Comparison of ENCODE assay signal across 19 cellular contexts in genomic region chr17:76543482-76544122, GRCh38. TPM values are rescaled to one million over a fixed set of nuclear protein-coding genes. Genes with fewer than 3 reads are reported as not detected.
DNase-seq lines count a peak whose midpoint lies in the region; ATAC-seq, FAIRE-seq and TF ChIP-seq lines count a peak whose summit lies in the region.
"Had no signal": no experiment of that assay in that cellular context is flagged by ENCODE, and none has a peak within 500 bp of the region (broad histone marks: within the 10 kb centered on the region; RNA-seq: fewer than 3 reads in every experiment).

No MANE protein-coding gene starts in this region.

- H3K79me1 ChIP-seq in H9 (ENCODE audit: insufficient read depth, low read depth, low read length, poor library complexity, severe bottlenecking) = no peaks in the 10 kb centered on the region

- no peak overlapping the region for H3T11ph ChIP-seq in H9 (ENCODE audit: low read length)

- POLR2A ChIA-PET in naive thymus-derived CD4-positive, alpha-beta T cell (lab: Charles Lee) = no interaction called here

- no peak overlapping the region for H3K23ac ChIP-seq in H9 (ENCODE audit: insufficient read length, low read depth, low read length)

- H3K27ac ChIP-seq in H9 (ENCODE audit: insufficient read length, low read depth, low read length) = no peak overlapping the region
- H3K27ac ChIP-seq in astrocyte (ENCODE audit: low read depth, low read length) = no peak overlapping the region
- H3K27ac ChIP-seq in hepatocyte = peak overlapping the region; percentile 60
- H3K27ac ChIP-seq in naive thymus-derived CD4-positive, alpha-beta T cell (ENCODE audit: low read depth, low read length) = no peak overlapping the region
- H3K27ac ChIP-seq: GM23248 had no signal

- H3K4me1 ChIP-seq in H9 (ENCODE audit: insufficient read depth, low read length) (peaks cover 2% of the 10 kb centered on the region; the same call in 1 of the 2 replicates), astrocyte (ENCODE audit: insufficient read depth, low read length) (peaks cover 45% of the 10 kb centered on the region), hepatocyte (ENCODE audit: insufficient read depth) (peaks cover 54% of the 10 kb centered on the region)
- H3K4me1 ChIP-seq in naive thymus-derived CD4-positive, alpha-beta T cell (ENCODE audit: control insufficient read depth in 2 of 2, insufficient read depth in 2 of 2, low read length in 2 of 2) = no peaks in the 10 kb centered on the region

- H2BK12ac ChIP-seq in H9 (ENCODE audit: insufficient read length, low read depth, low read length) = no peak overlapping the region

- no peak for FAIRE-seq in astrocyte (lab: Jason Lieb, UNC)

- WGBS in H9 (ENCODE audit: extremely low coverage, insufficient read length, low lambda C conversion rate) = no CpG with 5 or more reads among the region's 15 CpGs
- 54% methylated on average over 15 of the region's 15 CpGs for WGBS in hepatocyte (ENCODE audit: low lambda C conversion rate, missing lambda C conversion rate)

- H3K27me3 ChIP-seq in H9 (ENCODE audit: insufficient read depth, low read length) (peaks cover 10% of the 10 kb centered on the region; the same call in 1 of the 2 replicates), astrocyte (ENCODE audit: insufficient read depth, low read length) (peaks cover 13% of the 10 kb centered on the region), hepatocyte (peaks cover 10% of the 10 kb centered on the region)
- H3K27me3 ChIP-seq in naive thymus-derived CD4-positive, alpha-beta T cell (ENCODE audit: control insufficient read depth in 2 of 2, insufficient read depth in 2 of 2, low read length in 2 of 2) = peaks cover 0 to 5% of the 10 kb centered on the region in 2 donors

- CTCF ChIA-PET in naive thymus-derived CD4-positive, alpha-beta T cell (lab: Charles Lee) = interaction anchor here (0.7 to 4.6 kb wide), 2 partner anchors 16 to 21 kb away, joined by 3 to 62 read pairs; no protein-coding TSS in a partner anchor

- no peak overlapping the region for H4K91ac ChIP-seq in H9 (ENCODE audit: insufficient read length, low read depth, low read length)

- no peak overlapping the region for H2AK5ac ChIP-seq in H9 (ENCODE audit: insufficient read length, low read length)

- no peak overlapping the region for H2BK120ac ChIP-seq in H9 (ENCODE audit: low read depth, low read length, poor library complexity, severe bottlenecking)

- no peak overlapping the region for H4K5ac ChIP-seq in H9 (ENCODE audit: insufficient read length, low read depth, low read length)

- H3K4me3 Mint-ChIP-seq in H9 (peak overlapping the region in 1 of 2 experiments; percentile 61; a peak in 1 of 5 replicates), astrocyte (ENCODE audit: unreplicated experiment) (peak overlapping the region; percentile 7), osteocyte (ENCODE audit: unreplicated experiment) (no peak overlapping the region)
- no peak overlapping the region for H3K4me3 Mint-ChIP-seq in naive thymus-derived CD4-positive, alpha-beta T cell
- H3K4me3 Mint-ChIP-seq: B cell, memory B cell had no signal

- H3K4me3 ChIP-seq in astrocyte (ENCODE audit: insufficient read depth, low read depth, low read length) (no peak overlapping the region), hepatocyte (no peak overlapping the region)
- no peak overlapping the region for H3K4me3 ChIP-seq in naive thymus-derived CD4-positive, alpha-beta T cell (ENCODE audit: low read length)
- H3K4me3 ChIP-seq: GM23248 had no signal

- H3K79me2 ChIP-seq in H9 (ENCODE audit: insufficient read depth, low read length) (no peaks in the 10 kb centered on the region), astrocyte (ENCODE audit: insufficient read depth, low read length) (no peaks in the 10 kb centered on the region), hepatocyte (no peaks in the 10 kb centered on the region)

- H4K8ac ChIP-seq in H9 (replicated peaks; ENCODE audit: insufficient read length, low read depth, low read length) = no peak overlapping the region

- DNase-seq in H9 (peak; percentile 32), astrocyte (ENCODE audit: low read depth) (no peak), hepatocyte (ENCODE audit: low spot score) (no peak), osteocyte (ENCODE audit: extremely low spot score, unreplicated experiment) (no peak), amniotic stem cell (lab: John Stamatoyannopoulos, UW) (no peak)
- no peak for DNase-seq in stimulated activated naive CD4-positive, alpha-beta T cell treated with Interleukin-2 at 50 U/mL for 16 hours (lab: John Stamatoyannopoulos, UW)
- DNase-seq in stimulated activated CD4-positive, alpha-beta T cell treated with anti-CD3 and anti-CD28 coated beads, Interleukin-4, amount 100 ng/mL, for 4 hours = no peak
- no peak for DNase-seq in naive thymus-derived CD4-positive, alpha-beta T cell
- DNase-seq: effector CD8-positive, alpha-beta T cell; EL; GM23248; NCI-H446; PC-3; stimulated activated naive CD4-positive, alpha-beta T cell; T-helper 9 cell had no signal

- TF ChIP-seq CTCF in H9 (conservative IDR thresholded peaks at IDR 0.05) (no peak), astrocyte (IDR thresholded peaks at IDR 0.05; ENCODE audit: insufficient read depth, low read depth, low read length) (no peak), hepatocyte (IDR thresholded peaks at IDR 0.05; ENCODE audit: poor library complexity) (no peak), osteocyte (IDR thresholded peaks at IDR 0.05) (no peak)

- no peak overlapping the region for H2BK15ac ChIP-seq in H9 (ENCODE audit: low read depth, low read length)

- H3K4ac ChIP-seq in H9 (ENCODE audit: low read depth, low read length) = no peak overlapping the region

- no peak overlapping the region for H3K14ac ChIP-seq in H9 (ENCODE audit: insufficient read depth, low read length)

- no peaks in the 10 kb centered on the region for H3K9me3 Mint-ChIP-seq in H9
- no peaks in the 10 kb centered on the region for H3K9me3 Mint-ChIP-seq in astrocyte (ENCODE audit: unreplicated experiment)
- H3K9me3 Mint-ChIP-seq in osteocyte (ENCODE audit: unreplicated experiment) = no peaks in the 10 kb centered on the region
- H3K9me3 Mint-ChIP-seq in naive thymus-derived CD4-positive, alpha-beta T cell = no peaks in the 10 kb centered on the region
- H3K9me3 Mint-ChIP-seq: memory B cell had no signal

- H3K4me2 ChIP-seq in H9 (ENCODE audit: insufficient read depth, insufficient read length, low read length) (no peak overlapping the region), astrocyte (ENCODE audit: low read length) (peak overlapping the region; percentile 24), hepatocyte (peak overlapping the region; percentile 66)

- H3K36me3 ChIP-seq in astrocyte (ENCODE audit: insufficient read depth, low read length) = no peaks in the 10 kb centered on the region
- H3K36me3 ChIP-seq in hepatocyte (replicated peaks; ENCODE audit: insufficient read depth, low read depth) = no peaks in the 10 kb centered on the region
- no peaks in the 10 kb centered on the region for H3K36me3 ChIP-seq in naive thymus-derived CD4-positive, alpha-beta T cell (ENCODE audit: control insufficient read depth in 2 of 3, insufficient read depth in 3 of 3, low read length in 3 of 3)

- ATAC-seq in naive thymus-derived CD4-positive, alpha-beta T cell = no peak
- ATAC-seq: PC-3 had no signal

- peaks cover 31% of the 10 kb centered on the region for H3K27me3 Mint-ChIP-seq in H9 (ENCODE audit: low read depth)
- peaks cover 27% of the 10 kb centered on the region for H3K27me3 Mint-ChIP-seq in astrocyte (ENCODE audit: low read depth, unreplicated experiment)
- no peaks in the 10 kb centered on the region for H3K27me3 Mint-ChIP-seq in osteocyte (ENCODE audit: unreplicated experiment)
- H3K27me3 Mint-ChIP-seq in naive thymus-derived CD4-positive, alpha-beta T cell = peaks cover 21 to 50% (median 23%) of the 10 kb centered on the region in 5 donors

- no peak overlapping the region for H3K56ac ChIP-seq in H9 (ENCODE audit: insufficient read length, low read depth, low read length)

- no peaks in the 10 kb centered on the region for H3K9me3 ChIP-seq in H9 (ENCODE audit: control insufficient read depth, low read depth, low read length)
- no peaks in the 10 kb centered on the region for H3K9me3 ChIP-seq in astrocyte (ENCODE audit: insufficient read depth, low read depth, low read length)
- no peaks in the 10 kb centered on the region for H3K9me3 ChIP-seq in hepatocyte (ENCODE audit: low read depth)
- H3K9me3 ChIP-seq in naive thymus-derived CD4-positive, alpha-beta T cell (ENCODE audit: control insufficient read depth in 2 of 3, low read length in 3 of 3) = no peaks in the 10 kb centered on the region

- no peak overlapping the region; a peak in 1 of 7 replicates for H3K27ac Mint-ChIP-seq in H9
- peak overlapping the region; percentile 24 for H3K27ac Mint-ChIP-seq in astrocyte (ENCODE audit: unreplicated experiment)
- peak overlapping the region; percentile 55 for H3K27ac Mint-ChIP-seq in osteocyte (ENCODE audit: unreplicated experiment)
- H3K27ac Mint-ChIP-seq in naive thymus-derived CD4-positive, alpha-beta T cell = no peak overlapping the region
- H3K27ac Mint-ChIP-seq: B cell, memory B cell had no signal

- no peak overlapping the region for H2BK20ac ChIP-seq in H9 (ENCODE audit: low read depth, low read length, poor library complexity, severe bottlenecking)

- H4K20me1 ChIP-seq in H9 (ENCODE audit: control insufficient read depth, insufficient read depth, insufficient read length) = peaks cover 4% of the 10 kb centered on the region
- no peaks in the 10 kb centered on the region for H4K20me1 ChIP-seq in astrocyte (ENCODE audit: insufficient read depth, low read length)
- H4K20me1 ChIP-seq in hepatocyte (ENCODE audit: insufficient read depth, poor library complexity, severe bottlenecking) = no peaks in the 10 kb centered on the region

- intact Hi-C loops in naive thymus-derived CD4-positive, alpha-beta T cell (cut with micrococcal nuclease) = no loop called here

- H3K9ac ChIP-seq in H9 (ENCODE audit: extremely low read depth, insufficient read length, low read length) = no peak overlapping the region
- H3K9ac ChIP-seq in astrocyte (ENCODE audit: low read length) = peak overlapping the region; percentile 3
- H3K9ac ChIP-seq: GM23248 had no signal

- H2BK5ac ChIP-seq in H9 (ENCODE audit: insufficient read length, low read length) = no peak overlapping the region

- peaks cover 31 to 42% of the 10 kb centered on the region in 2 experiments for H3K4me1 Mint-ChIP-seq in H9
- H3K4me1 Mint-ChIP-seq in astrocyte (ENCODE audit: low read depth, unreplicated experiment) = peaks cover 30% of the 10 kb centered on the region
- H3K4me1 Mint-ChIP-seq in osteocyte (ENCODE audit: unreplicated experiment) = peaks cover 28% of the 10 kb centered on the region
- peaks cover 0 to 15% (median 10%) of the 10 kb centered on the region in 7 donors for H3K4me1 Mint-ChIP-seq in naive thymus-derived CD4-positive, alpha-beta T cell

- peaks cover 4% of the 10 kb centered on the region for H3K23me2 ChIP-seq in H9 (ENCODE audit: insufficient read length, low read depth, low read length, poor library complexity, severe bottlenecking)

- H2AFZ ChIP-seq in H9 (ENCODE audit: low read length) (no peak overlapping the region), astrocyte (ENCODE audit: low read depth, low read length) (no peak overlapping the region), hepatocyte (no peak overlapping the region)
- H2AFZ ChIP-seq: GM23248 had no signal

- no peak overlapping the region for H3K18ac ChIP-seq in H9 (ENCODE audit: insufficient read length, low read depth, low read length)

- H3K9me2 ChIP-seq in hepatocyte (replicated peaks; ENCODE audit: insufficient read depth) = no peaks in the 10 kb centered on the region

- H3K36me3 Mint-ChIP-seq in H9 (ENCODE audit: insufficient read depth in 1 of 3, low read depth in 3 of 3) (no peaks in the 10 kb centered on the region), astrocyte (ENCODE audit: low read depth, unreplicated experiment) (peaks cover 2% of the 10 kb centered on the region), osteocyte (ENCODE audit: unreplicated experiment) (no peaks in the 10 kb centered on the region)
- H3K36me3 Mint-ChIP-seq in naive thymus-derived CD4-positive, alpha-beta T cell = peaks cover 0 to 3% (median 0%) of the 10 kb centered on the region in 5 donors

RNA-seq across cellular contexts. Expression of gene PRCD, which starts 3.8 kb away (rescaled TPM):
- total RNA-seq in H9 (2021) = 0.42 and 0.46 TPM in 2 replicates
- total RNA-seq in astrocyte = 1.5 and 2.2 TPM in 2 replicates
- 2.0 and 2.7 TPM in 2 replicates for total RNA-seq in hepatocyte
- polyA plus RNA-seq in hepatocyte = 10.2 and 11.6 TPM in 2 replicates
- 1.3 and 1.4 TPM in 2 replicates for total RNA-seq in osteocyte
- total RNA-seq in naive thymus-derived CD4-positive, alpha-beta T cell = not detected
- 1 to 10 TPM in 1 of 2 donors, not detected in 1; 1.3 TPM for polyA plus RNA-seq in naive thymus-derived CD4-positive, alpha-beta T cell
- total RNA-seq: HT1080 had no signal
- polyA plus RNA-seq: aorta had no signal

RNA-seq across cellular contexts. Expression of gene CYGB, which starts 6.1 kb away (rescaled TPM):
- total RNA-seq in H9 (2021) (2.4 and 2.8 TPM in 2 replicates), astrocyte (20.5 and 29.2 TPM in 2 replicates), hepatocyte (7.8 and 15.5 TPM in 2 replicates), osteocyte (8.6 and 9.1 TPM in 2 replicates)
- polyA plus RNA-seq in hepatocyte = 13.8 and 19.2 TPM in 2 replicates
- total RNA-seq in naive thymus-derived CD4-positive, alpha-beta T cell = not detected
- under 1 TPM; 0.33 to 0.35 TPM for polyA plus RNA-seq in naive thymus-derived CD4-positive, alpha-beta T cell

RNA-seq across cellular contexts. Expression of gene ST6GALNAC2, which starts 42.1 kb away (rescaled TPM):
- total RNA-seq in H9 (2021) (0.37 and 0.46 TPM in 2 replicates), astrocyte (0.79 TPM in 1 of 2 replicates, not detected in the other), hepatocyte (1.4 and 2.3 TPM in 2 replicates), osteocyte (1.9 and 3.3 TPM in 2 replicates)
- polyA plus RNA-seq in hepatocyte = 1.8 and 2.8 TPM in 2 replicates
- total RNA-seq in naive thymus-derived CD4-positive, alpha-beta T cell = 1 to 10 TPM in 1 of 5 experiments, under 1 TPM in 2, not detected in 2; 0.48 to 7.5 (median 0.58) TPM
- not detected for polyA plus RNA-seq in naive thymus-derived CD4-positive, alpha-beta T cell
- total RNA-seq: HT1080 had no signal

RNA-seq across cellular contexts. Expression of gene RHBDF2, which starts 42.4 kb away (rescaled TPM):
- 17.1 and 19.7 TPM in 2 replicates for total RNA-seq in H9 (2021)
- total RNA-seq in astrocyte = 27.0 and 30.7 TPM in 2 replicates
- total RNA-seq in hepatocyte = 4.9 and 5.5 TPM in 2 replicates
- polyA plus RNA-seq in hepatocyte = 11.0 and 11.7 TPM in 2 replicates
- 14.5 and 17.5 TPM in 2 replicates for total RNA-seq in osteocyte
- 100 to 1,000 TPM in 1 of 5 experiments, 10 to 100 TPM in 4; 31.1 to 119 (median 35.4) TPM for total RNA-seq in naive thymus-derived CD4-positive, alpha-beta T cell
- 1 to 10 TPM; 2.9 to 7.5 TPM for polyA plus RNA-seq in naive thymus-derived CD4-positive, alpha-beta T cell

Comparison
In these comparisons a context has a peak if more than half of its experiments do, and no peak if none do; other contexts are left out.
1. H3K27ac Mint-ChIP-seq: peak in astrocyte (single experiment) and osteocyte (single experiment); none in H9 (0 of 3) and naive thymus-derived CD4-positive, alpha-beta T cell (0 of 9).